14 cellular contexts compared by ENCODE assay signal in the genomic region with DNA sequence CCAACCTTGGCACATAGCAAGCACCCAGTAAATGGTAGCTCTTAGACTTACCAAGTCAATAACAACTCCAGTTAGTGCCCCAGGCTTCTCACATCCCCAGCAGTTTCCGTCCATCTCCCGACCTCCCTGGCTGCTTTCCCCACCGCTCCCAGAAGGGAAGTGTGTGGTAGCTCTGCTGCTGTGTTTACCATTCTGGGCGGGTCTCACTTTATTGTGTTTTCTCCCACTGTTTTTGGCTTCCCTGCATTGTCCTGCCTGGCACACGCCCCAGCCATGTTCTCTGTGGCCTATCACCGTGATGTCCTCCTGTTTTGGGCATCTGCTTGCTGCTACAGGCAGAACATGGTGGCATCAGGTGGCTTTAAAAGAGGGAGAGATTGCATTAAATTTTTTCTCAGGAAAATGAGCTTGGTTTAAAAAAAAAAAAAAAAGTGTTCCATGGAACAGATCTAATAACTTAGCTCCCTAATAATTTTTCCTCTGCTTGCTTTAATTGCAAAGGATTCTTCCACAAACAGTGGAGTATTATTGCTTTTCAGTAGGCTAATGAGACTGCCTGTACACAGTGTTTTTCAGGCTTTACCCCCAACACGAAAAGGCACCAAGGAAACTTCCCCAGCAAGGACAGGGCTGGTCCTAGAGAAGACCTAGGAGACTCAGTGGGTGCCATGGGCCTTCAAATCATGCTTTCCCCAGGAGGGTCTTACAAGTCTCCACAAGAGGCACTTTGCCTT. TPM values are rescaled to one million over a fixed set of nuclear protein-coding genes. Genes with fewer than 3 reads are reported as not detected.
DNase-seq lines count a peak whose midpoint lies in the region; ATAC-seq and TF ChIP-seq lines count a peak whose summit lies in the region.
"Had no signal": no experiment of that assay in that cellular context is flagged by ENCODE, and none has a peak within 500 bp of the region (broad histone marks: within the 10 kb centered on the region; RNA-seq: fewer than 3 reads in every experiment).

No MANE protein-coding gene starts in this region.

- H3K4me3 ChIP-seq in cardiac muscle cell (no peak overlapping the region), smooth muscle cell (no peak overlapping the region)
- H3K4me3 ChIP-seq: coronary artery had no signal

- H3K9me3 ChIP-seq in cardiac muscle cell (ENCODE audit: low read depth), result no peaks in the 10 kb centered on the region
- no peaks in the 10 kb centered on the region for H3K9me3 ChIP-seq in smooth muscle cell (replicated peaks; ENCODE audit: low read depth)

- H3K36me3 Mint-ChIP-seq in progenitor cell of endocrine pancreas (ENCODE audit: insufficient read depth), result no peaks in the 10 kb centered on the region
- H3K36me3 Mint-ChIP-seq in activated naive CD4-positive, alpha-beta T cell treated with anti-CD3 and anti-CD28 coated beads for 36 hours (ENCODE audit: low read depth), result no peaks in the 10 kb centered on the region
- H3K36me3 Mint-ChIP-seq: CD4-positive, CD25-positive, alpha-beta regulatory T cell had no signal

- no peak overlapping the region for H3K9ac ChIP-seq in smooth muscle cell (ENCODE audit: low read depth)
- H3K9ac ChIP-seq: KMS-11 had no signal

- no peaks in the 10 kb centered on the region for H3K27me3 ChIP-seq in cardiac muscle cell
- H3K27me3 ChIP-seq in smooth muscle cell (ENCODE audit: low read depth), result no peaks in the 10 kb centered on the region

- no peak for TF ChIP-seq CTCF in cardiac muscle cell (IDR thresholded peaks at IDR 0.05; ENCODE audit: low read depth, low read length)
- no peak for TF ChIP-seq CTCF in progenitor cell of endocrine pancreas (IDR thresholded peaks at IDR 0.05; ENCODE audit: unreplicated experiment)
- TF ChIP-seq CTCF in smooth muscle cell (IDR thresholded peaks at IDR 0.05; ENCODE audit: borderline replicate concordance, insufficient read depth, poor library complexity, severe bottlenecking), result no peak

- DNase-seq in HuH-7 (ENCODE audit: low spot score), result peak; percentile 22
- DNase-seq in NCI-H774 (lab: John Stamatoyannopoulos, UW), result peak; percentile 55
- DNase-seq in cardiac muscle cell (ENCODE audit: low read depth in 1 of 2, low spot score in 1 of 2), result no peak
- DNase-seq in progenitor cell of endocrine pancreas (ENCODE audit: low spot score, unreplicated experiment), result no peak
- no peak for DNase-seq in activated naive CD4-positive, alpha-beta T cell treated with anti-CD3 and anti-CD28 coated beads for 36 hours
- DNase-seq in NCI-H2107 treated with DMSO at 0.1 percent for 48 hours (lab: John Stamatoyannopoulos, UW; ENCODE audit: unreplicated experiment), result no peak
- DNase-seq in smooth muscle cell (lab: John Stamatoyannopoulos, UW; ENCODE audit: unreplicated experiment), result no peak
- DNase-seq: activated CD8-positive, alpha-beta memory T cell treated with anti-CD3 and anti-CD28 coated beads, Interleukin-2, amount 50 U/mL, for 4 hours; activated naive CD8-positive, alpha-beta T cell treated with anti-CD3 and anti-CD28 coated beads, Interleukin-2, amount 50 U/mL, for 24 hours; CD4-positive, CD25-positive, alpha-beta regulatory T cell; SIG-M5 had no signal

- H3K79me2 ChIP-seq in smooth muscle cell (ENCODE audit: low read depth), result no peaks in the 10 kb centered on the region

- 68% methylated on average over 7 of the region's 7 CpGs for WGBS in smooth muscle cell (ENCODE audit: low lambda C conversion rate)

- peaks cover 35% of the 10 kb centered on the region for H3K4me1 Mint-ChIP-seq in progenitor cell of endocrine pancreas (ENCODE audit: low read depth)
- peaks cover 4% of the 10 kb centered on the region for H3K4me1 Mint-ChIP-seq in activated naive CD4-positive, alpha-beta T cell treated with anti-CD3 and anti-CD28 coated beads for 36 hours (ENCODE audit: low read depth)

- ATAC-seq in GM18511 (IDR thresholded peaks at IDR 0.05; ENCODE audit: unreplicated experiment), result no peak
- ATAC-seq: activated naive CD8-positive, alpha-beta T cell treated with anti-CD3 and anti-CD28 coated beads, Interleukin-2, amount 50 U/mL, for 24 hours had no signal

- no peaks in the 10 kb centered on the region for H3K9me3 Mint-ChIP-seq in progenitor cell of endocrine pancreas (ENCODE audit: low read depth)
- H3K9me3 Mint-ChIP-seq in activated naive CD4-positive, alpha-beta T cell treated with anti-CD3 and anti-CD28 coated beads for 36 hours, result no peaks in the 10 kb centered on the region
- H3K9me3 Mint-ChIP-seq: activated naive CD8-positive, alpha-beta T cell treated with anti-CD3 and anti-CD28 coated beads, Interleukin-2, amount 50 U/mL, for 24 hours had no signal

- no peaks in the 10 kb centered on the region for H3F3A ChIP-seq in smooth muscle cell (ENCODE audit: low read depth)

- no peak overlapping the region for H3K4me3 Mint-ChIP-seq in progenitor cell of endocrine pancreas (ENCODE audit: low read depth)
- H3K4me3 Mint-ChIP-seq in activated naive CD4-positive, alpha-beta T cell treated with anti-CD3 and anti-CD28 coated beads for 36 hours, result no peak overlapping the region
- H3K4me3 Mint-ChIP-seq: activated naive CD8-positive, alpha-beta T cell treated with anti-CD3 and anti-CD28 coated beads, Interleukin-2, amount 50 U/mL, for 24 hours had no signal

- intact Hi-C loops in activated naive CD4-positive, alpha-beta T cell treated with anti-CD3 and anti-CD28 coated beads for 36 hours (cut with micrococcal nuclease), result loop anchor here (10.0 kb wide), 1 partner anchor 806 kb away; no protein-coding TSS in a partner anchor

- H3K4me1 ChIP-seq in cardiac muscle cell (ENCODE audit: low read depth), result peaks cover 8% of the 10 kb centered on the region
- no peaks in the 10 kb centered on the region for H3K4me1 ChIP-seq in smooth muscle cell (ENCODE audit: low read depth)

- H3K27me3 Mint-ChIP-seq in progenitor cell of endocrine pancreas, result peaks cover 2% of the 10 kb centered on the region
- no peaks in the 10 kb centered on the region for H3K27me3 Mint-ChIP-seq in activated naive CD4-positive, alpha-beta T cell treated with anti-CD3 and anti-CD28 coated beads for 36 hours (ENCODE audit: low read depth)
- H3K27me3 Mint-ChIP-seq: activated naive CD8-positive, alpha-beta T cell treated with anti-CD3 and anti-CD28 coated beads, Interleukin-2, amount 50 U/mL, for 24 hours; CD4-positive, CD25-positive, alpha-beta regulatory T cell had no signal

- H3K27ac Mint-ChIP-seq in progenitor cell of endocrine pancreas, result peak overlapping the region; percentile 56
- no peak overlapping the region for H3K27ac Mint-ChIP-seq in activated naive CD4-positive, alpha-beta T cell treated with anti-CD3 and anti-CD28 coated beads for 36 hours
- H3K27ac Mint-ChIP-seq: activated naive CD8-positive, alpha-beta T cell treated with anti-CD3 and anti-CD28 coated beads, Interleukin-2, amount 50 U/mL, for 24 hours had no signal

- no peak overlapping the region for H3K4me2 ChIP-seq in smooth muscle cell
- H3K4me2 ChIP-seq: KMS-11 had no signal

- CTCF ChIA-PET in activated naive CD4-positive, alpha-beta T cell treated with anti-CD3 and anti-CD28 coated beads for 36 hours (lab: Charles Lee), result interaction anchor here (1.0 kb wide), 1 partner anchor 18 kb away, joined by 3 read pairs; no protein-coding TSS in a partner anchor

- no peaks in the 10 kb centered on the region for H4K20me1 ChIP-seq in smooth muscle cell (ENCODE audit: low read depth)

- H3K27ac ChIP-seq in cardiac muscle cell (peak overlapping the region; percentile 51), smooth muscle cell (ENCODE audit: low read depth) (no peak overlapping the region)
- H3K27ac ChIP-seq: KMS-11 had no signal

- H3K36me3 ChIP-seq in cardiac muscle cell, result no peaks in the 10 kb centered on the region
- no peaks in the 10 kb centered on the region for H3K36me3 ChIP-seq in smooth muscle cell (ENCODE audit: low read depth)

- no peak overlapping the region for H2AFZ ChIP-seq in smooth muscle cell (ENCODE audit: low read depth)

RNA-seq across cellular contexts. Expression of a gene that starts 8.0 kb away (rescaled TPM):
- total RNA-seq in cardiac muscle cell, result 152 and 160 TPM in 2 replicates
- 187 and 197 TPM in 2 replicates for polyA plus RNA-seq in cardiac muscle cell
- 84.3 and 85.7 TPM in 2 replicates for total RNA-seq in progenitor cell of endocrine pancreas
- total RNA-seq in activated naive CD4-positive, alpha-beta T cell treated with anti-CD3 and anti-CD28 coated beads for 36 hours, result 100 to 1,000 TPM; 150 to 152 TPM
- total RNA-seq in smooth muscle cell, result 145 and 177 TPM in 2 replicates
- 89.8 and 93.3 TPM in 2 replicates for polyA plus RNA-seq in smooth muscle cell

Comparison
In these comparisons a context has a peak if more than half of its experiments do, and no peak if none do; other contexts are left out.
1. DNase-seq: peak in HuH-7 (single experiment) and NCI-H774 (single experiment); none in cardiac muscle cell (0 of 2), progenitor cell of endocrine pancreas (single experiment), activated naive CD4-positive, alpha-beta T cell treated with anti-CD3 and anti-CD28 coated beads for 36 hours (single experiment), NCI-H2107 treated with DMSO at 0.1 percent for 48 hours (single experiment) and smooth muscle cell (single experiment).